Comparison of ENCODE assay signal across 11 cellular contexts in genomic region chr3:45109736-45110135, GRCh38. TPM values are rescaled to one million over a fixed set of nuclear protein-coding genes. Genes with fewer than 3 reads are reported as not detected.
DNase-seq lines count a peak whose midpoint lies in the region; ATAC-seq and TF ChIP-seq lines count a peak whose summit lies in the region.
"Had no signal": no experiment of that assay in that cellular context is flagged by ENCODE, and none has a peak within 500 bp of the region (broad histone marks: within the 10 kb centered on the region; RNA-seq: fewer than 3 reads in every experiment).

No MANE protein-coding gene starts in this region.

- H3K36me3 Mint-ChIP-seq in activated naive CD8-positive, alpha-beta T cell = peaks cover 5% of the 10 kb centered on the region
- peaks cover 10% of the 10 kb centered on the region for H3K36me3 Mint-ChIP-seq in activated naive CD8-positive, alpha-beta T cell treated with anti-CD3 and anti-CD28 coated beads for 36 hours
- H3K36me3 Mint-ChIP-seq in type B pancreatic cell = peaks cover 11% of the 10 kb centered on the region

- peaks cover 80% of the 10 kb centered on the region for H3K4me1 Mint-ChIP-seq in activated naive CD8-positive, alpha-beta T cell (ENCODE audit: low read depth)
- H3K4me1 Mint-ChIP-seq in activated naive CD8-positive, alpha-beta T cell treated with anti-CD3 and anti-CD28 coated beads for 36 hours = peaks cover 66% of the 10 kb centered on the region
- H3K4me1 Mint-ChIP-seq in type B pancreatic cell (ENCODE audit: unreplicated experiment) = no peaks in the 10 kb centered on the region

- peak overlapping the region; percentile 66 for H3K4me3 Mint-ChIP-seq in activated naive CD8-positive, alpha-beta T cell
- H3K4me3 Mint-ChIP-seq in activated naive CD8-positive, alpha-beta T cell treated with anti-CD3 and anti-CD28 coated beads for 36 hours = no peak overlapping the region
- no peak overlapping the region for H3K4me3 Mint-ChIP-seq in type B pancreatic cell

- peaks cover 44% of the 10 kb centered on the region for H3K4me1 ChIP-seq in effector memory CD4-positive, alpha-beta T cell (ENCODE audit: control insufficient read depth, insufficient read depth, low read length, poor library complexity, severe bottlenecking)

- no peak for ATAC-seq in GM18870 (IDR thresholded peaks at IDR 0.05; ENCODE audit: unreplicated experiment)
- no peak for ATAC-seq in Right ventricle myocardium inferior

- H3K9me3 ChIP-seq in effector memory CD4-positive, alpha-beta T cell (ENCODE audit: control insufficient read depth, low read length) = no peaks in the 10 kb centered on the region

- peak overlapping the region; percentile 33 for H3K4me3 ChIP-seq in effector memory CD4-positive, alpha-beta T cell (ENCODE audit: insufficient read depth, low read depth, low read length, poor library complexity, severe bottlenecking)

- no peaks in the 10 kb centered on the region for H3K9me3 Mint-ChIP-seq in activated naive CD8-positive, alpha-beta T cell (ENCODE audit: low read depth)
- H3K9me3 Mint-ChIP-seq in activated naive CD8-positive, alpha-beta T cell treated with anti-CD3 and anti-CD28 coated beads for 36 hours = peaks cover 6% of the 10 kb centered on the region
- no peaks in the 10 kb centered on the region for H3K9me3 Mint-ChIP-seq in type B pancreatic cell

- no peak for DNase-seq in activated naive CD8-positive, alpha-beta T cell treated with anti-CD3 and anti-CD28 coated beads for 36 hours
- DNase-seq in NOMO-1 treated with DMSO at 0.1 percent for 48 hours (lab: John Stamatoyannopoulos, UW; ENCODE audit: unreplicated experiment) = peak; percentile 86
- DNase-seq in effector memory CD4-positive, alpha-beta T cell = no peak
- DNase-seq in type B pancreatic cell (ENCODE audit: extremely low spot score, unreplicated experiment) = no peak
- no peak for DNase-seq in Right ventricle myocardium inferior (ENCODE audit: missing footprints)
- DNase-seq in pons (ENCODE audit: low spot score) = no peak
- DNase-seq: NCI-H1930, NCI-H510A treated with DMSO at 0.1 percent for 48 hours, posterior cingulate gyrus had no signal

- H3K27me3 Mint-ChIP-seq in activated naive CD8-positive, alpha-beta T cell = peaks cover 1% of the 10 kb centered on the region
- peaks cover 21% of the 10 kb centered on the region for H3K27me3 Mint-ChIP-seq in activated naive CD8-positive, alpha-beta T cell treated with anti-CD3 and anti-CD28 coated beads for 36 hours
- H3K27me3 Mint-ChIP-seq in type B pancreatic cell = no peaks in the 10 kb centered on the region

- no peak for TF ChIP-seq CTCF in type B pancreatic cell (conservative IDR thresholded peaks at IDR 0.05)

- peak overlapping the region; percentile 2 for H3K27ac ChIP-seq in effector memory CD4-positive, alpha-beta T cell (ENCODE audit: insufficient read depth, low read length, poor library complexity, severe bottlenecking)

- H3K27me3 ChIP-seq in effector memory CD4-positive, alpha-beta T cell (replicated peaks; ENCODE audit: control insufficient read depth, insufficient read depth, low read length, poor library complexity, severe bottlenecking) = no peaks in the 10 kb centered on the region

- H3K36me3 ChIP-seq in effector memory CD4-positive, alpha-beta T cell (ENCODE audit: control insufficient read depth, insufficient read depth, low read length) = no peaks in the 10 kb centered on the region

- peak overlapping the region; percentile 35 for H3K27ac Mint-ChIP-seq in activated naive CD8-positive, alpha-beta T cell
- H3K27ac Mint-ChIP-seq in activated naive CD8-positive, alpha-beta T cell treated with anti-CD3 and anti-CD28 coated beads for 36 hours = no peak overlapping the region
- H3K27ac Mint-ChIP-seq in type B pancreatic cell = peak overlapping the region; percentile 42

- intact Hi-C loops in Right ventricle myocardium inferior (cut with DNase I) = no loop called here

RNA-seq across cellular contexts. Expression of gene CDCP1, which starts 36.4 kb away (rescaled TPM):
- 1 to 10 TPM in 1 of 2 experiments, under 1 TPM in 1; 0.82 to 1.1 TPM for total RNA-seq in activated naive CD8-positive, alpha-beta T cell treated with anti-CD3 and anti-CD28 coated beads for 36 hours
- total RNA-seq in type B pancreatic cell (ENCODE audit: low replicate concordance) = 26.3 and 82.5 TPM in 2 replicates
- total RNA-seq in Right ventricle myocardium inferior = 0.32 TPM

Comparison
In these comparisons a context has a peak if more than half of its experiments do, and no peak if none do; other contexts are left out.
1. RNA of gene CDCP1, which starts 36.4 kb away (total RNA-seq): 26.3 to 82.5 TPM in type B pancreatic cell; 0.82 to 1.1 TPM in activated naive CD8-positive, alpha-beta T cell treated with anti-CD3 and anti-CD28 coated beads for 36 hours and 0.32 TPM in Right ventricle myocardium inferior (single experiment); every median in the first group is over 10 times any median in the second.